Comparison of ENCODE assay signal across 10 cellular contexts in genomic region chr14:68947802-68948201, GRCh38.
DNase-seq lines count a peak whose midpoint lies in the region; ATAC-seq and TF ChIP-seq lines count a peak whose summit lies in the region.
"Had no signal": no experiment of that assay in that cellular context is flagged by ENCODE, and none has a peak within 500 bp of the region (broad histone marks: within the 10 kb centered on the region; RNA-seq: fewer than 3 reads in every experiment).

No MANE protein-coding gene starts in this region.

- no peaks in the 10 kb centered on the region for H3K9me3 ChIP-seq in muscle layer of colon (ENCODE audit: low read length)

- H3K36me3 ChIP-seq in ACC112 (ENCODE audit: insufficient read depth, low read length), result no peaks in the 10 kb centered on the region
- peaks cover 1% of the 10 kb centered on the region for H3K36me3 ChIP-seq in muscle layer of colon (ENCODE audit: insufficient read depth, low read length)

- peaks cover 94% of the 10 kb centered on the region for H3K79me2 ChIP-seq in ACC112 (ENCODE audit: control insufficient read depth, insufficient read depth, low read length, unreplicated experiment)

- peak overlapping the region; percentile 11; the same call in 1 of the 2 replicates for H3K4me3 ChIP-seq in ACC112 (ENCODE audit: low read depth, low read length)
- H3K4me3 ChIP-seq in choroid plexus epithelial cell (ENCODE audit: low read depth, low read length), result no peak overlapping the region
- H3K4me3 ChIP-seq in muscle layer of colon (ENCODE audit: low read depth in 1 of 2, low read length in 2 of 2), result peak overlapping the region; percentile 15 to 26

- H3K27me3 ChIP-seq in ACC112 (ENCODE audit: insufficient read depth, low read length) (no peaks in the 10 kb centered on the region), muscle layer of colon (ENCODE audit: control insufficient read depth in 1 of 2, insufficient read depth in 2 of 2, low read length in 2 of 2) (no peaks in the 10 kb centered on the region)

- H3K4me1 ChIP-seq in ACC112 (ENCODE audit: control insufficient read depth, insufficient read depth, low read length, unreplicated experiment) (peaks cover 93% of the 10 kb centered on the region), muscle layer of colon (ENCODE audit: insufficient read depth, low read length) (peaks cover 98% of the 10 kb centered on the region)

- TF ChIP-seq CTCF in choroid plexus epithelial cell (conservative IDR thresholded peaks at IDR 0.05; ENCODE audit: low read depth, low read length), result no peak

- ATAC-seq in GM18517 (IDR thresholded peaks at IDR 0.05; ENCODE audit: unreplicated experiment), result no peak

- peak overlapping the region; percentile 59 for H3K9ac ChIP-seq in muscle layer of colon (ENCODE audit: low read length)

- peak overlapping the region; percentile 92 for H3K27ac ChIP-seq in ACC112 (ENCODE audit: low read depth, low read length)
- H3K27ac ChIP-seq in muscle layer of colon (ENCODE audit: low read depth, low read length), result peak overlapping the region; percentile 82

- DNase-seq in NCI-H1436 treated with DMSO at 0.1 percent for 48 hours (lab: John Stamatoyannopoulos, UW) (peak; percentile 51), choroid plexus epithelial cell (ENCODE audit: low read depth) (peak; percentile 84), HK-2 (ENCODE audit: unreplicated experiment) (no peak), DMS53 (lab: John Stamatoyannopoulos, UW) (no peak)
- DNase-seq in activated naive CD4-positive, alpha-beta T cell treated with Interleukin-2 at 50 U/mL for 16 hours, result no peak
- DNase-seq: activated CD8-positive, alpha-beta memory T cell treated with anti-CD3 and anti-CD28 coated beads for 24 hours; DMS79 had no signal

- H2AFZ ChIP-seq in ACC112 (ENCODE audit: low read length, unreplicated experiment), result no peak overlapping the region

Comparison
In these comparisons a context has a peak if more than half of its experiments do, and no peak if none do; other contexts are left out.
1. DNase-seq: peak in NCI-H1436 treated with DMSO at 0.1 percent for 48 hours (single experiment) and choroid plexus epithelial cell (single experiment); none in HK-2 (single experiment), DMS53 (single experiment) and activated naive CD4-positive, alpha-beta T cell treated with Interleukin-2 at 50 U/mL for 16 hours (single experiment).